ENCODE assay signal across 23 cellular contexts in genomic region chr12:122206976-122207375, GRCh38. TPM values are rescaled to one million over a fixed set of nuclear protein-coding genes. Genes with fewer than 3 reads are reported as not detected.
"Had no signal": no experiment of that assay in that cellular context is flagged by ENCODE, and none has a peak within 500 bp of the region (broad histone marks: within the 10 kb centered on the region; RNA-seq: fewer than 3 reads in every experiment).

No MANE protein-coding gene starts in this region.

- H3K27me3 ChIP-seq: ascending aorta had no signal

- ATAC-seq: activated T-cell treated with anti-CD3 and anti-CD28 coated beads, Interleukin-2, amount 50 U/mL, for 4 hours; left lobe of liver; stimulated activated memory B cell treated with anti-CD40 and anti-IgM and Interleukin-4, amounts not matched to agents 10 μg/mL and 1 μg/mL and 100 μg/mL, for 72 hours had no signal

- H3K4me3 ChIP-seq: ascending aorta, coronary artery, prostate gland, spleen had no signal

- H3K4me3 Mint-ChIP-seq: activated CD4-positive, alpha-beta T cell treated with anti-CD3 and anti-CD28 coated beads, Interleukin-2, amount 10 ng/mL, durations not matched to agents 24 days and 14 days; activated T-cell treated with anti-CD3 and anti-CD28 coated beads, Interleukin-2, amount 50 U/mL, for 4 hours; stimulated activated memory B cell treated with anti-CD40 and anti-IgM and Interleukin-4, amounts not matched to agents 10 μg/mL and 1 μg/mL and 100 μg/mL, for 72 hours had no signal

- DNase-seq: activated CD4-positive, alpha-beta T cell treated with anti-CD3 and anti-CD28 coated beads, Interleukin-2, amount 10 ng/mL, durations not matched to agents 24 days and 14 days; activated CD8-positive, alpha-beta memory T cell treated with anti-CD3 and anti-CD28 coated beads, Interleukin-2, amount 50 U/mL, for 4 hours; activated gamma-delta T cell; activated T-cell treated with anti-CD3 and anti-CD28 coated beads, Interleukin-2, amount 50 U/mL, for 4 hours; erythroblast; foreskin melanocyte; glutamatergic neuron; hippocampal formation; midbrain; spleen; stimulated activated CD4-positive, alpha-beta T cell treated with anti-CD3 and anti-CD28 coated beads, Interleukin-4, amount 100 ng/mL, for 4 hours had no signal

- H3K4me1 ChIP-seq: prostate gland had no signal

- H3K9me3 ChIP-seq: ascending aorta, prostate gland, spleen had no signal

- H3K27ac ChIP-seq: ascending aorta, coronary artery, prostate gland, spleen had no signal

- H3K9me3 Mint-ChIP-seq: activated CD4-positive, alpha-beta T cell treated with anti-CD3 and anti-CD28 coated beads, Interleukin-2, amount 10 ng/mL, durations not matched to agents 24 days and 14 days; activated naive CD4-positive, alpha-beta T cell treated with anti-CD3 and anti-CD28 coated beads, Interleukin-2, amount 50 U/mL, for 24 hours; activated T-cell treated with anti-CD3 and anti-CD28 coated beads, Interleukin-2, amount 50 U/mL, for 4 hours; nephron; stimulated activated memory B cell treated with anti-CD40 and anti-IgM and Interleukin-4, amounts not matched to agents 10 μg/mL and 1 μg/mL and 100 μg/mL, for 72 hours had no signal

- H3K27ac Mint-ChIP-seq: activated CD4-positive, alpha-beta T cell treated with anti-CD3 and anti-CD28 coated beads, Interleukin-2, amount 10 ng/mL, durations not matched to agents 24 days and 14 days; nephron; stimulated activated memory B cell treated with anti-CD40 and anti-IgM and Interleukin-4, amounts not matched to agents 10 μg/mL and 1 μg/mL and 100 μg/mL, for 72 hours had no signal

RNA-seq across cellular contexts. Expression of gene B3GNT4, which starts 3.5 kb away (rescaled TPM):
- total RNA-seq: ascending aorta, left lobe of liver, spleen, ureter had no signal

RNA-seq across cellular contexts. Expression of gene LRRC43, which starts 24.1 kb away (rescaled TPM):
- total RNA-seq: ascending aorta; T-helper 1 cell treated with Interleukin-12 subunit alpha and Interleukin-12 subunit beta and Interleukin-4 antibody, amounts not matched to agents 30 ng/mL and 1 ng/mL, for 36 hours had no signal

RNA-seq across cellular contexts. Expression of gene IL31, which starts 33.0 kb away (rescaled TPM):
- total RNA-seq: ascending aorta; left lobe of liver; lung microvascular endothelial cell; omental fat pad; prostate gland; spleen; T-helper 1 cell treated with Interleukin-12 subunit alpha and Interleukin-12 subunit beta and Interleukin-4 antibody, amounts not matched to agents 30 ng/mL and 1 ng/mL, for 36 hours; ureter had no signal
- polyA plus RNA-seq: adipose tissue, spleen had no signal
